ENCODE assay signal across 23 cellular contexts in genomic region chr2:109473006-109473380, GRCh38.
DNase-seq lines count a peak whose midpoint lies in the region; ATAC-seq and TF ChIP-seq lines count a peak whose summit lies in the region.
"Had no signal": no experiment of that assay in that cellular context is flagged by ENCODE, and none has a peak within 500 bp of the region (broad histone marks: within the 10 kb centered on the region; RNA-seq: fewer than 3 reads in every experiment).

No MANE protein-coding gene starts in this region.

- H3K4me1 ChIP-seq in BLaER1 (peaks cover 100% of the 10 kb centered on the region), endodermal cell (ENCODE audit: control insufficient read depth, insufficient read depth, low read length) (no peaks in the 10 kb centered on the region)
- H3K4me1 ChIP-seq: testis had no signal

- H3K9me3 Mint-ChIP-seq in endodermal cell (no peaks in the 10 kb centered on the region), nephron progenitor cell (no peaks in the 10 kb centered on the region)
- H3K9me3 Mint-ChIP-seq in CD4-positive, alpha-beta T cell, result no peaks in the 10 kb centered on the region
- H3K9me3 Mint-ChIP-seq: activated naive CD8-positive, alpha-beta T cell treated with anti-CD3 and anti-CD28 coated beads, Interleukin-2, amount 10 ng/mL, durations not matched to agents 7 days and 5 days; effector memory CD8-positive, alpha-beta T cell; stimulated activated effector memory CD8-positive, alpha-beta T cell treated with anti-CD3 and anti-CD28 coated beads, Interleukin-12 subunit alpha, Interleukin-12 subunit beta, amount 100 ng/mL, for 72 hours; T-cell had no signal

- H3K4me3 Mint-ChIP-seq in endodermal cell (no peak overlapping the region), nephron progenitor cell (peak overlapping the region; percentile 3)
- no peak overlapping the region for H3K4me3 Mint-ChIP-seq in CD4-positive, alpha-beta T cell
- H3K4me3 Mint-ChIP-seq: activated naive CD8-positive, alpha-beta T cell treated with anti-CD3 and anti-CD28 coated beads, Interleukin-2, amount 10 ng/mL, durations not matched to agents 7 days and 5 days; CD4-positive, alpha-beta memory T cell; effector memory CD8-positive, alpha-beta T cell; stimulated activated effector memory CD8-positive, alpha-beta T cell treated with anti-CD3 and anti-CD28 coated beads, Interleukin-12 subunit alpha, Interleukin-12 subunit beta, amount 100 ng/mL, for 72 hours; T-cell had no signal

- H3K27ac ChIP-seq in BLaER1 (peak overlapping the region; percentile 92), endodermal cell (ENCODE audit: low read depth, low read length) (peak overlapping the region; percentile 58)
- H3K27ac ChIP-seq in CD4-positive, alpha-beta T cell (ENCODE audit: low read depth, low read length), result no peak overlapping the region
- H3K27ac ChIP-seq: testis had no signal

- peak overlapping the region; percentile 93 for H3K4me2 ChIP-seq in BLaER1

- H4K20me1 ChIP-seq in BLaER1, result no peaks in the 10 kb centered on the region

- no peak for TF ChIP-seq CTCF in endodermal cell (conservative IDR thresholded peaks at IDR 0.05)
- no peak for TF ChIP-seq CTCF in nephron progenitor cell (IDR thresholded peaks at IDR 0.05)
- no peak for TF ChIP-seq CTCF in CD4-positive, alpha-beta T cell (IDR thresholded peaks at IDR 0.05)

- H3K4me1 Mint-ChIP-seq in endodermal cell (no peaks in the 10 kb centered on the region), nephron progenitor cell (peaks cover 62% of the 10 kb centered on the region)
- H3K4me1 Mint-ChIP-seq in CD4-positive, alpha-beta T cell (ENCODE audit: low read depth), result no peaks in the 10 kb centered on the region
- H3K4me1 Mint-ChIP-seq: T-cell had no signal

- H3K4me3 ChIP-seq in BLaER1 (no peak overlapping the region), endodermal cell (ENCODE audit: low read length) (no peak overlapping the region)
- H3K4me3 ChIP-seq: testis had no signal

- no peaks in the 10 kb centered on the region for H3K27me3 ChIP-seq in BLaER1
- no peaks in the 10 kb centered on the region for H3K27me3 ChIP-seq in endodermal cell (ENCODE audit: control insufficient read depth, insufficient read depth, low read length, poor library complexity, severe bottlenecking)
- H3K27me3 ChIP-seq in CD4-positive, alpha-beta T cell (ENCODE audit: control insufficient read depth, insufficient read depth, low read length), result no peaks in the 10 kb centered on the region
- H3K27me3 ChIP-seq: testis had no signal

- H3K36me3 ChIP-seq in BLaER1, result no peaks in the 10 kb centered on the region
- no peaks in the 10 kb centered on the region for H3K36me3 ChIP-seq in endodermal cell (ENCODE audit: control insufficient read depth, insufficient read depth, low read length)

- H3K27me3 Mint-ChIP-seq in endodermal cell (ENCODE audit: insufficient read depth) (no peaks in the 10 kb centered on the region), nephron progenitor cell (ENCODE audit: low read depth, poor library complexity) (no peaks in the 10 kb centered on the region)
- no peaks in the 10 kb centered on the region for H3K27me3 Mint-ChIP-seq in CD4-positive, alpha-beta T cell
- H3K27me3 Mint-ChIP-seq: activated naive CD8-positive, alpha-beta T cell treated with anti-CD3 and anti-CD28 coated beads, Interleukin-2, amount 10 ng/mL, durations not matched to agents 7 days and 5 days had no signal

- H3K27ac Mint-ChIP-seq in endodermal cell (no peak overlapping the region), nephron progenitor cell (peak overlapping the region; percentile 59)
- no peak overlapping the region for H3K27ac Mint-ChIP-seq in CD4-positive, alpha-beta T cell
- H3K27ac Mint-ChIP-seq: activated naive CD8-positive, alpha-beta T cell treated with anti-CD3 and anti-CD28 coated beads, Interleukin-2, amount 10 ng/mL, durations not matched to agents 7 days and 5 days; CD4-positive, alpha-beta memory T cell; effector memory CD8-positive, alpha-beta T cell; stimulated activated effector memory CD8-positive, alpha-beta T cell treated with anti-CD3 and anti-CD28 coated beads, Interleukin-12 subunit alpha, Interleukin-12 subunit beta, amount 100 ng/mL, for 72 hours; T-cell had no signal

- no peak for ATAC-seq in GM19328 (IDR thresholded peaks at IDR 0.05; ENCODE audit: unreplicated experiment)
- no peak for ATAC-seq in CD4-positive, alpha-beta T cell (ENCODE audit: poor library complexity)
- ATAC-seq: effector memory CD8-positive, alpha-beta T cell; left lobe of liver; stimulated activated effector memory CD8-positive, alpha-beta T cell treated with anti-CD3 and anti-CD28 coated beads, Interleukin-12 subunit alpha, Interleukin-12 subunit beta, amount 100 ng/mL, for 72 hours; T-cell had no signal

- H3K9me3 ChIP-seq in BLaER1, result no peaks in the 10 kb centered on the region
- H3K9me3 ChIP-seq in endodermal cell (ENCODE audit: control insufficient read depth, low read length), result no peaks in the 10 kb centered on the region
- H3K9me3 ChIP-seq in CD4-positive, alpha-beta T cell (ENCODE audit: control insufficient read depth, low read length), result no peaks in the 10 kb centered on the region
- H3K9me3 ChIP-seq: testis had no signal

- intact Hi-C loops in CD4-positive, alpha-beta T cell (cut with DNase I, micrococcal nuclease), result no loop called here

- 86 to 100% methylated on average over 2 to 9 of the region's 9 CpGs for WGBS in endodermal cell (ENCODE audit: insufficient coverage in 1 of 2, insufficient read length in 1 of 2), 2 experiments

- peak; percentile 81 for DNase-seq in NCI-H1694 (lab: John Stamatoyannopoulos, UW)
- peak; percentile 65 for DNase-seq in endodermal cell
- no peak for DNase-seq in nephron progenitor cell
- DNase-seq in CD4-positive, alpha-beta T cell, result no peak
- no peak for DNase-seq in CD1c-positive myeloid dendritic cell (ENCODE audit: extremely low spot score)
- DNase-seq: activated CD4-positive, alpha-beta T cell treated with anti-CD3 and anti-CD28 coated beads for 48 hours; activated CD8-positive, alpha-beta memory T cell treated with anti-CD3 and anti-CD28 coated beads, Interleukin-2, amount 50 U/mL, for 4 hours; activated naive CD8-positive, alpha-beta T cell treated with anti-CD3 and anti-CD28 coated beads, Interleukin-2, amount 10 ng/mL, durations not matched to agents 7 days and 5 days; CD4-positive, alpha-beta memory T cell; effector memory CD8-positive, alpha-beta T cell; glutamatergic neuron; Kasumi-1; NCI-H1092; NCI-H69; nucleus accumbens; OCI-M1; SHP77 treated with DMSO at 0.1 percent for 48 hours; T-cell; testis had no signal

- peak overlapping the region; percentile 18; the same call in 1 of the 2 replicates for H3K9ac ChIP-seq in BLaER1
- no peak overlapping the region for H3K9ac ChIP-seq in endodermal cell (ENCODE audit: extremely low read depth, low read length, poor library complexity, severe bottlenecking)

- POLR2A ChIA-PET in CD4-positive, alpha-beta T cell (lab: Charles Lee), result no interaction called here

- CTCF ChIA-PET in CD4-positive, alpha-beta T cell (lab: Charles Lee), result no interaction called here

- no peaks in the 10 kb centered on the region for H3K36me3 Mint-ChIP-seq in endodermal cell (ENCODE audit: low read depth)
- peaks cover 10% of the 10 kb centered on the region for H3K36me3 Mint-ChIP-seq in nephron progenitor cell (ENCODE audit: low read depth)
- H3K36me3 Mint-ChIP-seq in CD4-positive, alpha-beta T cell (ENCODE audit: low read depth), result peaks cover 3% of the 10 kb centered on the region
- H3K36me3 Mint-ChIP-seq: activated naive CD8-positive, alpha-beta T cell treated with anti-CD3 and anti-CD28 coated beads, Interleukin-2, amount 10 ng/mL, durations not matched to agents 7 days and 5 days; CD4-positive, alpha-beta memory T cell; stimulated activated effector memory CD8-positive, alpha-beta T cell treated with anti-CD3 and anti-CD28 coated beads, Interleukin-12 subunit alpha, Interleukin-12 subunit beta, amount 100 ng/mL, for 72 hours had no signal

Comparison
In these comparisons a context has a peak if more than half of its experiments do, and no peak if none do; other contexts are left out.
1. DNase-seq: peak in NCI-H1694 (single experiment) and endodermal cell (single experiment); none in nephron progenitor cell (single experiment), CD4-positive, alpha-beta T cell (0 of 10) and CD1c-positive myeloid dendritic cell (single experiment).